13 cellular contexts compared by ENCODE assay signal in genomic region chr5:100566382-100567141, GRCh38.
"Had no signal": no experiment of that assay in that cellular context is flagged by ENCODE, and none has a peak within 500 bp of the region (broad histone marks: within the 10 kb centered on the region; RNA-seq: fewer than 3 reads in every experiment).

No MANE protein-coding gene starts in this region.

- H3K9me3 Mint-ChIP-seq: activated naive CD4-positive, alpha-beta T cell treated with anti-CD3 and anti-CD28 coated beads, Interleukin-2, amount 50 U/mL, for 72 hours; mesothelial cell of epicardium; WTC11 had no signal

- DNase-seq: activated CD8-positive, alpha-beta memory T cell treated with anti-CD3 and anti-CD28 coated beads, Interleukin-2, amount 50 U/mL, for 4 hours; activated effector memory CD4-positive, alpha-beta T cell treated with anti-CD3 and anti-CD28 coated beads, Interleukin-2, amount 50 U/mL, for 16 hours; anterior cingulate cortex; foreskin keratinocyte; left cardiac atrium; lower lobe of right lung; SK-N-SH; stimulated activated CD4-positive, alpha-beta T cell treated with anti-CD3 and anti-CD28 coated beads, Interleukin-4, amount 100 ng/mL, for 4 hours; tibial artery had no signal

- ATAC-seq: foreskin keratinocyte, left cardiac atrium, lower lobe of right lung, WTC11 had no signal

- H3K4me1 Mint-ChIP-seq: mesothelial cell of epicardium, WTC11 had no signal

- H3K9me3 ChIP-seq: lower lobe of right lung, SK-N-SH, tibial artery had no signal

- H3K36me3 Mint-ChIP-seq: WTC11 had no signal

- H3K27ac Mint-ChIP-seq: activated naive CD4-positive, alpha-beta T cell treated with anti-CD3 and anti-CD28 coated beads, Interleukin-2, amount 50 U/mL, for 72 hours; mesothelial cell of epicardium; WTC11 had no signal

- H3K4me3 ChIP-seq: lower lobe of right lung, tibial artery had no signal

- H3K4me1 ChIP-seq: foreskin keratinocyte, lower lobe of right lung, parathyroid adenoma had no signal

- H3K27me3 ChIP-seq: foreskin keratinocyte, tibial artery had no signal

- H3K27ac ChIP-seq: foreskin keratinocyte, lower lobe of right lung, parathyroid adenoma, tibial artery had no signal

- H3K4me3 Mint-ChIP-seq: mesothelial cell of epicardium, WTC11 had no signal
